9 cellular contexts compared by ENCODE assay signal in the genomic region with DNA sequence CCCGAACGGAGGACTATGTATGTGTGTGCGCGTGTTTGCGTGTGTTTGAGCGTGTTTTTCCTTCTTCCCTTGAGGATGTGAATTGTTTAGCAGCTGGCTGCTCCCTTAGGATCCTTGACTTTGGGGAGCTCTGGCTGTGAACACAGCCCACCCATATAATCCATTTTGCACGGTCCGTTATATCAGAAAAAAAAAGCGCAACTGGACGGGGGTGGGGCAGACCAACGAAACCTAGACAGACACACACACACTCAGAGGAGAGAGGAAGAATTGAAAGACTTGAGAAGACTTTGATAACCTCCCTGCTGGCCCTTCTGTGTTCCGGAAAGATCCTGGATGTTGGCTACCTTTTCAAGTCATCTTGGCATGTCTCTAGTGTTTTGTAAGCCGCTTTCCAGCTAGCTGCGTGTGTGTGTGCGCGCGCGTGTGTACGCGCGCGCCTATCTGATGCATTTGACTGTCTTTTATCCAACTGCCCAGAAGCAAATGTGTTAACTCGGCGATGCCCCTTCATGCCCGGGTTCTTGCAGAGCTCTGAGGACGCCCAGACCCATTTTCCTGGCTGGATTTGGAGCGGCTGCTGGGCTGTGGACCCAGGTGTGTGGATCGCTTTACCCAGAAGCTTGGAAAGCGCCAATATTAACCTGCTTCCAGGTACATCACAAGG. TPM values are rescaled to one million over a fixed set of nuclear protein-coding genes. Genes with fewer than 3 reads are reported as not detected.
A peak's percentile ranks its signal among the peaks of the same experiment; 100 is the strongest.
DNase-seq lines count a peak whose midpoint lies in the region; ATAC-seq, FAIRE-seq and TF ChIP-seq lines count a peak whose summit lies in the region.
"Had no signal": no experiment of that assay in that cellular context is flagged by ENCODE, and none has a peak within 500 bp of the region (broad histone marks: within the 10 kb centered on the region; RNA-seq: fewer than 3 reads in every experiment).

No MANE protein-coding gene starts in this region.

- peaks cover 4% of the 10 kb centered on the region for H3K4me1 ChIP-seq in endothelial cell of umbilical vein (ENCODE audit: control insufficient read depth, extremely low read depth, insufficient read depth, low read length)
- peaks cover 26% of the 10 kb centered on the region for H3K4me1 ChIP-seq in neuron (ENCODE audit: insufficient read depth, low read length)
- H3K4me1 ChIP-seq in Caco-2: no peaks in the 10 kb centered on the region

- no peaks in the 10 kb centered on the region for H3K79me2 ChIP-seq in endothelial cell of umbilical vein (ENCODE audit: control insufficient read depth, insufficient read depth, low read length)

- peak overlapping the region in 2 of 3 experiments; percentile 12 to 43 for H3K4me3 ChIP-seq in endothelial cell of umbilical vein (replicated peaks in 1 of 3; ENCODE audit: insufficient read depth in 1 of 3, low read depth in 1 of 3, low read length in 3 of 3)
- peak overlapping the region; percentile 58 for H3K4me3 ChIP-seq in neuron (ENCODE audit: low read length)
- no peak overlapping the region for H3K4me3 ChIP-seq in Caco-2 (ENCODE audit: low read depth, low read length)

- H3K36me3 Mint-ChIP-seq in Caco-2 (ENCODE audit: insufficient read depth, unreplicated experiment): no peaks in the 10 kb centered on the region

- POLR2A ChIA-PET in endothelial cell of umbilical vein (lab: Charles Lee): no interaction called here
- POLR2A ChIA-PET in Caco-2 (lab: Charles Lee): no interaction called here

- H3K9me3 ChIP-seq in endothelial cell of umbilical vein (replicated peaks; ENCODE audit: control insufficient read depth, insufficient read depth, low read length) (no peaks in the 10 kb centered on the region), neuron (ENCODE audit: low read length) (no peaks in the 10 kb centered on the region), Caco-2 (no peaks in the 10 kb centered on the region)

- H3K9me3 Mint-ChIP-seq in Caco-2 (ENCODE audit: unreplicated experiment): no peaks in the 10 kb centered on the region

- no peaks in the 10 kb centered on the region for H3K9me1 ChIP-seq in endothelial cell of umbilical vein (replicated peaks; ENCODE audit: control insufficient read depth, extremely low read depth, insufficient read depth, low read length)

- no peak for ATAC-seq in GM21390 (IDR thresholded peaks at IDR 0.05; ENCODE audit: unreplicated experiment)

- no peaks in the 10 kb centered on the region for H4K20me1 ChIP-seq in endothelial cell of umbilical vein (replicated peaks; ENCODE audit: control insufficient read depth, extremely low read depth, insufficient read depth, low read length)

- H3K4me1 Mint-ChIP-seq in Caco-2 (ENCODE audit: low read depth, unreplicated experiment): no peaks in the 10 kb centered on the region

- no peak for TF ChIP-seq CTCF in endothelial cell of umbilical vein (IDR thresholded peaks at IDR 0.05; ENCODE audit: extremely low read depth in 1 of 2, insufficient read depth in 1 of 2, low read depth in 1 of 2, low read length in 2 of 2)
- no peak for TF ChIP-seq CTCF in Caco-2 (IDR thresholded peaks at IDR 0.05; ENCODE audit: insufficient read depth in 1 of 2, low read depth in 1 of 2, low read length in 1 of 2, severe bottlenecking in 1 of 2, unreplicated experiment in 1 of 2)

- no peak overlapping the region for H3K27ac ChIP-seq in endothelial cell of umbilical vein (ENCODE audit: insufficient read depth, low read depth, low read length)

- peak overlapping the region; percentile 62 for H2AFZ ChIP-seq in endothelial cell of umbilical vein (ENCODE audit: low read depth, low read length)
- peak overlapping the region; percentile 96 for H2AFZ ChIP-seq in neuron (ENCODE audit: low read depth, low read length)

- BruUV-seq in endothelial cell of umbilical vein (replicated peaks; lab: Mats Ljungman, UMichigan): no TSS peak
- BruUV-seq in Caco-2 (replicated peaks; lab: Mats Ljungman, UMichigan): no TSS peak

- CTCF ChIA-PET in endothelial cell of umbilical vein (lab: Charles Lee): interaction anchor here (1.2 kb wide), 1 partner anchor 15 kb away, joined by 3 read pairs; no protein-coding TSS in a partner anchor
- CTCF ChIA-PET in Caco-2 (lab: Charles Lee): no interaction called here

- no peak overlapping the region for H3K9ac ChIP-seq in endothelial cell of umbilical vein (replicated peaks; ENCODE audit: extremely low read depth, insufficient read depth, low read length)

- TF ChIP-seq POLR2A in endothelial cell of umbilical vein (IDR thresholded peaks at IDR 0.05; ENCODE audit: low read depth, low read length): no peak

- H3K4me3 Mint-ChIP-seq in Caco-2 (ENCODE audit: unreplicated experiment): no peak overlapping the region

- dilution Hi-C loops in endothelial cell of umbilical vein (cut with MboI; ENCODE audit: extremely low pct_ligation_motif_present, low sequenced_read_pairs): no loop called here

- H3K27me3 ChIP-seq in endothelial cell of umbilical vein (ENCODE audit: control insufficient read depth in 2 of 2, insufficient read depth in 2 of 2, low read length in 2 of 2) (peaks cover 45 to 69% of the 10 kb centered on the region in 2 experiments), neuron (ENCODE audit: insufficient read depth, low read length) (peaks cover 44% of the 10 kb centered on the region), Caco-2 (replicated peaks; ENCODE audit: control insufficient read depth, insufficient read depth, low read length) (no peaks in the 10 kb centered on the region)

- H3K4me2 ChIP-seq in endothelial cell of umbilical vein (ENCODE audit: insufficient read depth, low read length): peak overlapping the region; percentile 75

- no peak for FAIRE-seq in endothelial cell of umbilical vein (lab: Jason Lieb, UNC)

- no peaks in the 10 kb centered on the region for H3K27me3 Mint-ChIP-seq in Caco-2 (ENCODE audit: insufficient read depth, unreplicated experiment)

- no peak overlapping the region for H3K27ac Mint-ChIP-seq in Caco-2 (ENCODE audit: unreplicated experiment)

- DNase-seq in DMS153 treated with DMSO at 0.1 percent for 48 hours (lab: John Stamatoyannopoulos, UW; ENCODE audit: unreplicated experiment) (peak; percentile 63), DMS153 (lab: John Stamatoyannopoulos, UW) (no peak), NCI-H774 (lab: John Stamatoyannopoulos, UW) (peak; percentile 33), endothelial cell of umbilical vein (ENCODE audit: low read depth, low spot score) (no peak), Caco-2 (no peak), MV-4-11 (lab: John Stamatoyannopoulos, UW) (no peak)

- H3K36me3 ChIP-seq in endothelial cell of umbilical vein (ENCODE audit: control insufficient read depth in 2 of 2, extremely low read depth in 1 of 2, insufficient read depth in 2 of 2, low read length in 2 of 2) (no peaks in the 10 kb centered on the region), neuron (ENCODE audit: insufficient read depth, low read length) (no peaks in the 10 kb centered on the region), Caco-2 (ENCODE audit: control insufficient read depth, insufficient read depth, low read length) (no peaks in the 10 kb centered on the region)

- intact Hi-C loops in endothelial cell of umbilical vein (cut with micrococcal nuclease): no loop called here
- intact Hi-C loops in Caco-2 (cut with micrococcal nuclease; ENCODE audit: unreplicated experiment): no loop called here

TF ChIP-seq in endothelial cell of umbilical vein, 7 proteins besides CTCF, POLR2A, EP300 and RAD21:
- no peak for TF ChIP-seq MAX (IDR thresholded peaks at IDR 0.05; ENCODE audit: insufficient read depth, insufficient read length)
- peak; percentile 38 for TF ChIP-seq EZH2 (IDR thresholded peaks at IDR 0.05; ENCODE audit: borderline replicate concordance, low read depth, low read length, severe bottlenecking)
- no peak for TF ChIP-seq GATA2 (IDR thresholded peaks at IDR 0.05; ENCODE audit: insufficient read depth, insufficient read length, low read depth, low read length)
TF ChIP-seq in endothelial cell of umbilical vein: peak in this region for 1.

RNA-seq across cellular contexts. Expression of gene LRFN5, which starts 0.6 kb away (rescaled TPM):
- not detected in 2 replicates for total RNA-seq in endothelial cell of umbilical vein
- not detected in 2 replicates for polyA plus RNA-seq in endothelial cell of umbilical vein
- polyA plus RNA-seq in endothelial cell of umbilical vein (2011; cell fraction: cytosol; rRNA removed): not detected in 2 replicates
- not detected in 2 replicates for polyA plus RNA-seq in endothelial cell of umbilical vein (2011; cell fraction: nucleus; rRNA removed)
- polyA plus RNA-seq in endothelial cell of umbilical vein (2012): not detected in 2 replicates
- not detected in 2 replicates for polyA minus RNA-seq in endothelial cell of umbilical vein
- not detected for polyA minus RNA-seq in endothelial cell of umbilical vein (2011; cell fraction: cytosol; rRNA and poly(A)+ RNA removed)
- polyA minus RNA-seq in endothelial cell of umbilical vein (2011; cell fraction: nucleus; rRNA and poly(A)+ RNA removed): not detected in 2 replicates
- not detected in 2 replicates for total RNA-seq in Caco-2 (2022)
- total RNA-seq: SK-MEL-5 had no signal

Comparison
In these comparisons a context has a peak if more than half of its experiments do, and no peak if none do; other contexts are left out.
1. DNase-seq: peak in DMS153 treated with DMSO at 0.1 percent for 48 hours (single experiment) and NCI-H774 (single experiment); none in DMS153 (single experiment), endothelial cell of umbilical vein (single experiment), Caco-2 (0 of 2) and MV-4-11 (single experiment).